ENCODE assay signal across 11 cellular contexts in genomic region chr6:147651249-147652063, GRCh38.
DNase-seq lines count a peak whose midpoint lies in the region; ATAC-seq, FAIRE-seq and TF ChIP-seq lines count a peak whose summit lies in the region.
"Had no signal": no experiment of that assay in that cellular context is flagged by ENCODE, and none has a peak within 500 bp of the region (broad histone marks: within the 10 kb centered on the region; RNA-seq: fewer than 3 reads in every experiment).

No MANE protein-coding gene starts in this region.

- no peak for FAIRE-seq in HTR-8/SVneo (lab: Jason Lieb, UNC)

- H3K9me3 ChIP-seq in body of pancreas = no peaks in the 10 kb centered on the region
- no peaks in the 10 kb centered on the region for H3K9me3 ChIP-seq in thyroid gland

- H3K27me3 ChIP-seq in body of pancreas (no peaks in the 10 kb centered on the region), thyroid gland (no peaks in the 10 kb centered on the region)

- intact Hi-C loops in body of pancreas (cut with DNase I) = no loop called here
- intact Hi-C loops in thyroid gland (cut with DNase I) = no loop called here

- ATAC-seq in body of pancreas = peak; percentile 62
- ATAC-seq in SK-N-SH treated with all-trans-retinoic acid at 6 μM for 48 hours = no peak

- H3K4me3 ChIP-seq in body of pancreas = no peak overlapping the region
- no peak overlapping the region for H3K4me3 ChIP-seq in thyroid gland (replicated peaks in 1 of 3)

- H3K27ac ChIP-seq in body of pancreas = peak overlapping the region in 1 of 4 donors; percentile 41
- peak overlapping the region; percentile 28 to 63 (median 51) for H3K27ac ChIP-seq in thyroid gland

- H3K4me1 ChIP-seq in body of pancreas = no peaks in the 10 kb centered on the region
- peaks cover 13 to 16% of the 10 kb centered on the region in 2 donors for H3K4me1 ChIP-seq in thyroid gland

- 53 to 56% methylated on average over 6 of the region's 6 CpGs for WGBS in body of pancreas, 2 donors
- WGBS in thyroid gland, 2 donors = 59 to 61% methylated on average over 6 of the region's 6 CpGs

- DNase-seq in NCI-H748 (lab: John Stamatoyannopoulos, UW; ENCODE audit: unreplicated experiment) = peak; percentile 8
- no peak for DNase-seq in NCI-H748 treated with DMSO at 0.1 percent for 48 hours (lab: John Stamatoyannopoulos, UW)
- DNase-seq in body of pancreas = peak in 3 of 4 donors; percentile 15 to 27 (median 26)
- peak; percentile 32 for DNase-seq in iPS-NIHi7 (ENCODE audit: extremely low spot score)
- peak; percentile 27 to 52 for DNase-seq in thyroid gland
- no peak for DNase-seq in HTR-8/SVneo (ENCODE audit: insufficient read length, low spot score)
- DNase-seq in retina = no peak
- DNase-seq: activated T-cell treated with anti-CD3 and anti-CD28 coated beads, Interleukin-2, amount 50 U/mL, for 1 hour; MV-4-11; stimulated activated naive CD4-positive, alpha-beta T cell treated with Interleukin-2 at 50 U/mL for 16 hours had no signal

- TF ChIP-seq POLR2A in body of pancreas (IDR thresholded peaks at IDR 0.05) (no peak), thyroid gland (IDR thresholded peaks at IDR 0.05) (no peak)

- TF ChIP-seq CTCF in body of pancreas (IDR thresholded peaks at IDR 0.05) = peak in 3 of 7 experiments; percentile 7 to 13 (median 8)
- TF ChIP-seq CTCF in thyroid gland (IDR thresholded peaks at IDR 0.05) = peak in 2 of 6 experiments; percentile 22 to 31

- H3K36me3 ChIP-seq in body of pancreas (replicated peaks in 1 of 2; ENCODE audit: insufficient read depth in 1 of 2, low read depth in 2 of 2) = no peaks in the 10 kb centered on the region
- no peaks in the 10 kb centered on the region for H3K36me3 ChIP-seq in thyroid gland

TF ChIP-seq in SK-N-SH treated with all-trans-retinoic acid at 6 μM for 48 hours, 23 proteins besides CTCF, POLR2A, EP300 and RAD21:
- TF ChIP-seq RARB (CRISPR knock-in tag; IDR thresholded peaks at IDR 0.05) = no peak
- no peak for TF ChIP-seq ARNTL (CRISPR knock-in tag; IDR thresholded peaks at IDR 0.05; ENCODE audit: borderline replicate concordance, low read depth)
- no peak for TF ChIP-seq OSR1 (CRISPR knock-in tag; IDR thresholded peaks at IDR 0.05)
- no peak for TF ChIP-seq BACH2 (CRISPR knock-in tag; IDR thresholded peaks at IDR 0.05; ENCODE audit: borderline replicate concordance)
- TF ChIP-seq TCF4 (CRISPR knock-in tag; IDR thresholded peaks at IDR 0.05; ENCODE audit: borderline replicate concordance) = no peak
- TF ChIP-seq SNAI2 (CRISPR knock-in tag; IDR thresholded peaks at IDR 0.05) = no peak
- no peak for TF ChIP-seq TOX (CRISPR knock-in tag; IDR thresholded peaks at IDR 0.05; ENCODE audit: borderline replicate concordance)
- TF ChIP-seq GLIS3 (CRISPR knock-in tag; IDR thresholded peaks at IDR 0.05) = no peak
- no peak for TF ChIP-seq ESRRG (CRISPR knock-in tag; IDR thresholded peaks at IDR 0.05)
- no peak for TF ChIP-seq ZNF8 (CRISPR knock-in tag; IDR thresholded peaks at IDR 0.05)
- no peak for TF ChIP-seq CREB5 (CRISPR knock-in tag; IDR thresholded peaks at IDR 0.05; ENCODE audit: low read depth)
TF ChIP-seq in SK-N-SH treated with all-trans-retinoic acid at 6 μM for 48 hours: peak in this region for 0.

Comparison
In these comparisons a context has a peak if more than half of its experiments do, and no peak if none do; other contexts are left out.
1. DNase-seq: peak in NCI-H748 (single experiment), body of pancreas (3 of 4), iPS-NIHi7 (single experiment) and thyroid gland (2 of 2); none in NCI-H748 treated with DMSO at 0.1 percent for 48 hours (single experiment), HTR-8/SVneo (single experiment) and retina (single experiment).